In the genomic region with DNA sequence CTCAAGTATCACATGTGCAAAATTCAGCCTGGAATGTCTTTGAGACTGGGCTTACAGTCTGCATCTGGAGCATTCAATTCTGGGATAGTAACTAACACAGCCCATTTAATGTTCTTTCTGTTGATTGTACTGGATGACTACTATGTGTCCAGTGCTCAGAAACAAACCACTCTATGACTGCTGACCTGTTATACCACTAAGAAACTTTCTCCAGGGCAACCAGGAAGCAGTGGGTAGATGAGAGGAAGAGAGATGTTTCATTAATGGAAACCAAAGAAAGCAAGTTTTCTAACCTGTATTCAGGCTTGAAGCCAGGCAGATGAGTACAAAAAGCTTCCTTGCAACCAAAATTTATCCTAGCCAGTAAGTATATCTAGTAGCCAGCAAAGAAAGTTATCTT, we compare ENCODE assay signal across 13 cellular contexts. TPM values are rescaled to one million over a fixed set of nuclear protein-coding genes. Genes with fewer than 3 reads are reported as not detected.
DNase-seq lines count a peak whose midpoint lies in the region; ATAC-seq, FAIRE-seq and TF ChIP-seq lines count a peak whose summit lies in the region.
"Had no signal": no experiment of that assay in that cellular context is flagged by ENCODE, and none has a peak within 500 bp of the region (broad histone marks: within the 10 kb centered on the region; RNA-seq: fewer than 3 reads in every experiment).

No MANE protein-coding gene starts in this region.

- H3K36me3 ChIP-seq in kidney (ENCODE audit: control insufficient read depth in 1 of 2, insufficient read depth in 2 of 2, low read length in 2 of 2) = no peaks in the 10 kb centered on the region

- intact Hi-C loops in kidney (cut with DNase I) = no loop called here

- no peaks in the 10 kb centered on the region for H3K4me1 ChIP-seq in kidney (ENCODE audit: control insufficient read depth in 1 of 2, insufficient read depth in 1 of 2, low read depth in 1 of 2, low read length in 2 of 2)

- CTCF ChIA-PET in GM10248 (lab: Yijun Ruan, JAX) = interaction anchor here (1.5 kb wide), 1 partner anchor 16 kb away, joined by 3 read pairs; no protein-coding TSS in a partner anchor

- TF ChIP-seq CTCF in GM10248 (IDR thresholded peaks at IDR 0.05; ENCODE audit: control extremely low read depth, extremely low read depth, low read depth, missing control alignments) = no peak
- TF ChIP-seq CTCF in kidney (IDR thresholded peaks at IDR 0.05; ENCODE audit: borderline replicate concordance, extremely low read depth, insufficient read depth) = no peak

- no peak overlapping the region for H3K4me3 ChIP-seq in kidney (ENCODE audit: low read length in 2 of 2)

- POLR2A ChIA-PET in GM10248 (lab: Yijun Ruan, JAX) = no interaction called here

- no peak overlapping the region for H3K9ac ChIP-seq in kidney (ENCODE audit: low read length in 2 of 2)

- ATAC-seq in GM19395 (IDR thresholded peaks at IDR 0.05; ENCODE audit: unreplicated experiment) (peak; percentile 89), HG02852 (IDR thresholded peaks at IDR 0.05; ENCODE audit: unreplicated experiment) (peak; percentile 97), HG03565 (IDR thresholded peaks at IDR 0.05; ENCODE audit: unreplicated experiment) (peak; percentile 94)
- ATAC-seq: naive thymus-derived CD4-positive, alpha-beta T cell had no signal

- DNase-seq in GM10248 (ENCODE audit: extremely low spot score) (peak; percentile 18), AG20443 (ENCODE audit: low spot score) (no peak), HT-29 (ENCODE audit: low spot score) (no peak), kidney (no peak)
- DNase-seq in stimulated activated naive CD4-positive, alpha-beta T cell treated with Interleukin-2 at 50 U/mL for 16 hours (lab: John Stamatoyannopoulos, UW) = no peak
- DNase-seq: activated CD4-positive, alpha-beta T cell treated with anti-CD3 and anti-CD28 coated beads, Interleukin-2, amount 50 U/mL, for 48 hours; amygdala; naive thymus-derived CD4-positive, alpha-beta T cell; SHP77 had no signal

- no peak overlapping the region for H3K27ac ChIP-seq in kidney (ENCODE audit: low read depth in 2 of 2, low read length in 2 of 2)

- no peak for FAIRE-seq in kidney (lab: Jason Lieb, UNC)
- FAIRE-seq: endothelial cell of umbilical vein had no signal

- H3K9me3 ChIP-seq in kidney (ENCODE audit: control insufficient read depth in 1 of 2, low read length in 2 of 2) = no peaks in the 10 kb centered on the region

RNA-seq across cellular contexts. Expression of gene FBXL4, which starts 26.7 kb away (rescaled TPM):
- total RNA-seq in HT-29 (2014; rRNA removed; shearing (Covaris generic)) = 3.4 and 4.7 TPM in 2 replicates
- 25.8 TPM for total RNA-seq in kidney
- 7.6 TPM for polyA plus RNA-seq in kidney (ENCODE audit: insufficient read depth, low read depth, low replicate concordance)
